8 cellular contexts compared by ENCODE assay signal in genomic region chr7:149742075-149742701, GRCh38. TPM values are rescaled to one million over a fixed set of nuclear protein-coding genes. Genes with fewer than 3 reads are reported as not detected.
A peak's percentile ranks its signal among the peaks of the same experiment; 100 is the strongest.
DNase-seq lines count a peak whose midpoint lies in the region; ATAC-seq lines count a peak whose summit lies in the region.

No MANE protein-coding gene starts in this region.

- ATAC-seq in HG02623 (IDR thresholded peaks at IDR 0.05; ENCODE audit: unreplicated experiment): peak; percentile 55
- ATAC-seq in HG02884 (IDR thresholded peaks at IDR 0.05; ENCODE audit: unreplicated experiment): no peak

- in situ Hi-C loops in G401 (cut with HindIII; ENCODE audit: low sequenced_read_pairs) (no loop called here), T47D (cut with HindIII; ENCODE audit: low pct_unique_long_range_greater_than_20kb, low sequenced_read_pairs) (no loop called here)

- DNase-seq in G401 (ENCODE audit: low spot score) (peak; percentile 88), NCI-H1694 (lab: John Stamatoyannopoulos, UW) (peak; percentile 80), UCSD-AML1 (lab: John Stamatoyannopoulos, UW; ENCODE audit: unreplicated experiment) (peak; percentile 51), T47D (ENCODE audit: low read depth in 1 of 2, low spot score in 1 of 2) (peak; percentile 58 to 66)

- H3K9me3 ChIP-seq in iPS-18c (ENCODE audit: control insufficient read depth, insufficient read depth, low read length): peaks cover 1% of the 10 kb centered on the region

- no peak overlapping the region for H3K27ac ChIP-seq in skin epidermis

- H3K4me3 ChIP-seq in iPS-18c (ENCODE audit: insufficient read depth, low read depth, low read length) (peak overlapping the region; percentile 50), skin epidermis (peak overlapping the region in 5 of 7 experiments; percentile 12 to 28 (median 16))

RNA-seq across cellular contexts. Expression of gene ZNF467, which starts 31.2 kb away (rescaled TPM):
- total RNA-seq in G401 (2014; rRNA removed; shearing (Covaris generic)): 7.9 and 9.8 TPM in 2 replicates
